Comparison of ENCODE assay signal across 8 cellular contexts in the genomic region with DNA sequence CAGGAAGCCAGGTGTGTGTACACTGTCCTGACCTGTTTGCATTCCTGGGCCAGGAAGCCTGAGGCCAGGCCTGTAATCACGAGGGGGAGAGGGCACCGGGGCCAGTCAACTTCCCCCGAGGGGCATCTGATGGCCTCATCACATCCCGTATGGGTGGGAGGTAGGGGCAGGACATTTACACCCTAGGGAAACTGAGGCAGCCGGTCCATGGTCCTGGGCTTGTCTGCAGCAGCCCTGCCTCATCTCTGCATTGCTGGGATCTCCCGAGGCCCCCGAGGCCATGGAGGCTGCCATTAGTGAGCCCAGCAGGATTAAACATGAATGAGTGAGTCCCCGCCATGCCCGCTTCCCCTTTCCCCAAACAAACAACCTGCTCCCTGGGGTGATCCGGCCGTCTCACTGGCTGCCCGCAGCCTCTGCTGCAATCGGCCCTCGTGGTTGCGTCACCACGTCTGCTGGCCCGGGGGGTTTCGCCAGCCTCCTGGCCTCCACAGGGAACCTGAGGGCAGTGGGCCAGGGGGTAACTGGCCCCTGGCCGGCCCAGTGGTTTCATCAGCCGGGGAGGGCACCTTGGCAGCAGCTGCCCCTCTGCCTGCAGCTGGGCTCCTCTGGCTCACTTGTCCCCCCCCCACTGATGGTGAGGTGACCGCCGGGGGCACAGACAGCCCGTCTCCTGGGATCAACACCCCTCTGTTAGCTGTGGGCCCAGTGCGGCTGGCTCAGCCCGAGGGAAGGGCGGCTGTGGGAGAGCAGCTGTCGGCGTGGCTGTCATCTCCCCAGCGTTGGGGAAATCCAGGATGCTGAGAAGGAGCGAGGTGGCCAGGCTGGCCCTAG.
DNase-seq lines count a peak whose midpoint lies in the region; ATAC-seq and TF ChIP-seq lines count a peak whose summit lies in the region.

No MANE protein-coding gene starts in this region.

- H3K9me2 ChIP-seq in hepatocyte (replicated peaks; ENCODE audit: insufficient read depth) = no peaks in the 10 kb centered on the region

- no peaks in the 10 kb centered on the region for H3K36me3 ChIP-seq in left ventricle myocardium inferior
- no peaks in the 10 kb centered on the region for H3K36me3 ChIP-seq in hepatocyte (replicated peaks; ENCODE audit: insufficient read depth, low read depth)
- H3K36me3 ChIP-seq in aorta (ENCODE audit: control insufficient read depth in 1 of 2, insufficient read depth in 2 of 2, low read length in 1 of 2) = no peaks in the 10 kb centered on the region

- peak overlapping the region; percentile 49 for H3K4me2 ChIP-seq in hepatocyte

- 63% methylated on average over 28 of the region's 30 CpGs for WGBS in hepatocyte (ENCODE audit: low lambda C conversion rate, missing lambda C conversion rate)
- 51 to 75% methylated on average over 30 of the region's 30 CpGs for WGBS in aorta, 2 donors

- H3K9me3 ChIP-seq in left ventricle myocardium inferior (replicated peaks) (no peaks in the 10 kb centered on the region), hepatocyte (ENCODE audit: low read depth) (no peaks in the 10 kb centered on the region), aorta (ENCODE audit: control insufficient read depth, low read length) (no peaks in the 10 kb centered on the region)

- intact Hi-C loops in Right ventricle myocardium inferior (cut with DNase I) = no loop called here
- intact Hi-C loops in left ventricle myocardium inferior (cut with micrococcal nuclease) = no loop called here
- intact Hi-C loops in aorta (cut with DNase I) = no loop called here

- no peak overlapping the region for H3K27ac ChIP-seq in left ventricle myocardium inferior (replicated peaks)
- H3K27ac ChIP-seq in hepatocyte = peak overlapping the region; percentile 77
- H3K27ac ChIP-seq in aorta (ENCODE audit: low read depth in 1 of 2, low read length in 2 of 2) = no peak overlapping the region

- H3K4me1 ChIP-seq in left ventricle myocardium inferior = peaks cover 45% of the 10 kb centered on the region
- peaks cover 71% of the 10 kb centered on the region for H3K4me1 ChIP-seq in hepatocyte (ENCODE audit: insufficient read depth)
- H3K4me1 ChIP-seq in aorta (ENCODE audit: control insufficient read depth in 1 of 2, insufficient read depth in 2 of 2, low read length in 2 of 2) = no peaks in the 10 kb centered on the region

- H2AFZ ChIP-seq in hepatocyte = no peak overlapping the region

- DNase-seq in Right ventricle myocardium inferior (ENCODE audit: missing footprints) (peak; percentile 91), left ventricle myocardium inferior (no peak), T1000 (lab: John Stamatoyannopoulos, UW) (peak; percentile 85), hepatocyte (ENCODE audit: low spot score) (peak; percentile 51), aorta (peak in 1 of 2 donors; percentile 88), NAMALWA (ENCODE audit: low spot score) (no peak)

- H4K20me1 ChIP-seq in hepatocyte (ENCODE audit: insufficient read depth, poor library complexity, severe bottlenecking) = peaks cover 6% of the 10 kb centered on the region

- no peak overlapping the region for H3K4me3 ChIP-seq in left ventricle myocardium inferior
- no peak overlapping the region for H3K4me3 ChIP-seq in hepatocyte
- H3K4me3 ChIP-seq in aorta (ENCODE audit: low read length in 2 of 2) = no peak overlapping the region

- TF ChIP-seq CTCF in left ventricle myocardium inferior (IDR thresholded peaks at IDR 0.05; ENCODE audit: borderline replicate concordance) (no peak), hepatocyte (IDR thresholded peaks at IDR 0.05; ENCODE audit: poor library complexity) (no peak)

- H3K79me2 ChIP-seq in hepatocyte = peaks cover 22% of the 10 kb centered on the region

- H3K27me3 ChIP-seq in left ventricle myocardium inferior (ENCODE audit: low read depth) (no peaks in the 10 kb centered on the region), hepatocyte (no peaks in the 10 kb centered on the region), aorta (ENCODE audit: control insufficient read depth in 1 of 2, insufficient read depth in 2 of 2, low read length in 1 of 2) (no peaks in the 10 kb centered on the region)

- ATAC-seq in Right ventricle myocardium inferior (peak; percentile 11), aorta (ENCODE audit: low FRiP score) (peak; percentile 47), GM21825 (IDR thresholded peaks at IDR 0.05; ENCODE audit: unreplicated experiment) (no peak), GM18520 (IDR thresholded peaks at IDR 0.05; ENCODE audit: unreplicated experiment) (no peak)

Comparison
In these comparisons a context has a peak if more than half of its experiments do, and no peak if none do; other contexts are left out.
1. DNase-seq: peak in Right ventricle myocardium inferior (single experiment), T1000 (single experiment) and hepatocyte (single experiment); none in left ventricle myocardium inferior (single experiment) and NAMALWA (single experiment).
2. ATAC-seq: peak in Right ventricle myocardium inferior (single experiment) and aorta (single experiment); none in GM21825 (single experiment) and GM18520 (single experiment).